ENCODE assay signal across 8 cellular contexts in the genomic region with DNA sequence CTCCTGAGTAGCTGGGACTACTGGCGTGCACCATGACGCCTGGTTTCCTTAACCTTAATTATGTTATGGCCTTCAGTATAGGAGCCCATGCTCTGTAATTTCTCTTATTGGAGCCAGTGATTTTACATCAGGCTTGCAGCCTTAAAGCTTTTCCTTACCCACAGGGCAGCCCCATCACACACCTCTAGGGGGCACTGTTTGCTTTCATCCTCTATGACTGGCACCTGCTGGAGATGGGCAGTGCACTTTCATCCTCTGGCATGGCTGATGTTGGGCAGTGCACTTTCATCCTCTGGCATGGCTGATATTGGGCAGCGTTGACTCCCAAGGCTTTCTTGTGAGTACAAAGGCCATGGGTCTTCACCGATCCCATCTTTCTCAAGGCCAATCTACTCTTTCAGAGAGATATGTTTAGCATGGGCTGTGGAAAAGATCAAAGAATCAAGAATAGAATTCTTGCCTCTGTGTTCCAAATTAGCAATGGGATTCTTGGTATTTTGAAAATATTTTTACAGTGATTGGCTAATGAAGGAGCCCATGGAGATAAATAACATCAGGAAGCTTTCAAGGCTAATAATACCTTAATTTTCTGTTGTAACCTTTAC.
DNase-seq lines count a peak whose midpoint lies in the region; ATAC-seq, FAIRE-seq and TF ChIP-seq lines count a peak whose summit lies in the region.

No MANE protein-coding gene starts in this region.

- H3K27me3 ChIP-seq in PC-9 (ENCODE audit: insufficient read depth, low read depth) (no peaks in the 10 kb centered on the region), astrocyte (ENCODE audit: insufficient read depth, low read length) (no peaks in the 10 kb centered on the region), liver (ENCODE audit: control insufficient read depth in 4 of 4, insufficient read depth in 4 of 4, low read length in 3 of 4) (no peaks in the 10 kb centered on the region), transverse colon (no peaks in the 10 kb centered on the region)

- in situ Hi-C loops in transverse colon (cut with MboI; ENCODE audit: low pct_ligation_motif_present in 1 of 4, low pct_unique_long_range_greater_than_20kb in 1 of 4, low sequenced_read_pairs in 3 of 4), result no loop called here

- no peak overlapping the region for H3K4me3 ChIP-seq in PC-9
- no peak overlapping the region for H3K4me3 ChIP-seq in astrocyte (ENCODE audit: insufficient read depth, low read depth, low read length)
- H3K4me3 ChIP-seq in liver (ENCODE audit: low read depth in 1 of 3, low read length in 3 of 3), result no peak overlapping the region
- H3K4me3 ChIP-seq in transverse colon, result no peak overlapping the region

- no peaks in the 10 kb centered on the region for H3K4me1 ChIP-seq in PC-9 (replicated peaks; ENCODE audit: insufficient read depth)
- H3K4me1 ChIP-seq in astrocyte (ENCODE audit: insufficient read depth, low read length), result no peaks in the 10 kb centered on the region
- H3K4me1 ChIP-seq in liver (ENCODE audit: control insufficient read depth in 4 of 4, insufficient read depth in 4 of 4, low read length in 3 of 4), result no peaks in the 10 kb centered on the region
- H3K4me1 ChIP-seq in transverse colon, result no peaks in the 10 kb centered on the region

- H3K36me3 ChIP-seq in PC-9 (ENCODE audit: low read depth) (no peaks in the 10 kb centered on the region), astrocyte (ENCODE audit: insufficient read depth, low read length) (no peaks in the 10 kb centered on the region), liver (ENCODE audit: control insufficient read depth in 4 of 4, insufficient read depth in 3 of 4, low read depth in 1 of 4, low read length in 3 of 4) (no peaks in the 10 kb centered on the region), transverse colon (no peaks in the 10 kb centered on the region)

- no peak for ATAC-seq in GM18498 (IDR thresholded peaks at IDR 0.05; ENCODE audit: unreplicated experiment)

- TF ChIP-seq EP300 in transverse colon (IDR thresholded peaks at IDR 0.05; ENCODE audit: low read depth), result no peak

- no peaks in the 10 kb centered on the region for H3F3A ChIP-seq in PC-9 (ENCODE audit: insufficient read depth, low read depth)

- H3K79me2 ChIP-seq in PC-9 (ENCODE audit: low read depth), result no peaks in the 10 kb centered on the region
- no peaks in the 10 kb centered on the region for H3K79me2 ChIP-seq in astrocyte (ENCODE audit: insufficient read depth, low read length)

- POLR2A ChIA-PET in PC-9 (lab: Charles Lee; ENCODE audit: unreplicated experiment), result no interaction called here

- peak; percentile 56 to 82 for TF ChIP-seq RAD21 in liver (IDR thresholded peaks at IDR 0.05)

- peaks cover 4% of the 10 kb centered on the region for H3K27me3 Mint-ChIP-seq in astrocyte (ENCODE audit: low read depth, unreplicated experiment)

- no TSS peak for BruUV-seq in PC-9 (replicated peaks; lab: Mats Ljungman, UMichigan)

- no peak for FAIRE-seq in astrocyte (lab: Jason Lieb, UNC)
- no peak for FAIRE-seq in HTR-8/SVneo (lab: Jason Lieb, UNC)

- intact Hi-C loops in PC-9 (cut with micrococcal nuclease; ENCODE audit: unreplicated experiment) (loop anchor here (1.0 kb wide), 1 partner anchor 259 kb away; no protein-coding TSS in a partner anchor), transverse colon (cut with DNase I; ENCODE audit: low total_unique reads) (no loop called here)

- H3K27ac Mint-ChIP-seq in astrocyte (ENCODE audit: unreplicated experiment), result no peak overlapping the region

- peak; percentile 86 for TF ChIP-seq CTCF in PC-9 (conservative IDR thresholded peaks at IDR 0.05)
- TF ChIP-seq CTCF in astrocyte (IDR thresholded peaks at IDR 0.05; ENCODE audit: insufficient read depth, low read depth, low read length), result peak; percentile 29
- TF ChIP-seq CTCF in liver (IDR thresholded peaks at IDR 0.05; ENCODE audit: low read depth, low read length, missing input control), result peak; percentile 39
- TF ChIP-seq CTCF in transverse colon (IDR thresholded peaks at IDR 0.05), result peak in 4 of 5 experiments; percentile 14 to 36 (median 27)

- H4K20me1 ChIP-seq in PC-9 (ENCODE audit: insufficient read depth) (no peaks in the 10 kb centered on the region), astrocyte (ENCODE audit: insufficient read depth, low read length) (no peaks in the 10 kb centered on the region)

- H3K4me3 Mint-ChIP-seq in astrocyte (ENCODE audit: unreplicated experiment), result no peak overlapping the region

- CTCF ChIA-PET in PC-9 (lab: Charles Lee), result interaction anchor here (0.6 kb wide), 2 partner anchors 201 to 514 kb away, joined by 3 to 7 read pairs; no protein-coding TSS in a partner anchor

- no peaks in the 10 kb centered on the region for H3K9me3 Mint-ChIP-seq in astrocyte (ENCODE audit: unreplicated experiment)

- H3K4me2 ChIP-seq in PC-9 (no peak overlapping the region), astrocyte (ENCODE audit: low read length) (no peak overlapping the region)

- no peaks in the 10 kb centered on the region for H3K9me3 ChIP-seq in PC-9 (ENCODE audit: insufficient read depth, low read depth)
- no peaks in the 10 kb centered on the region for H3K9me3 ChIP-seq in astrocyte (ENCODE audit: insufficient read depth, low read depth, low read length)
- H3K9me3 ChIP-seq in liver (ENCODE audit: control insufficient read depth in 4 of 4, low read length in 3 of 4), result no peaks in the 10 kb centered on the region
- no peaks in the 10 kb centered on the region for H3K9me3 ChIP-seq in transverse colon

- no peak overlapping the region for H2AFZ ChIP-seq in PC-9
- no peak overlapping the region for H2AFZ ChIP-seq in astrocyte (ENCODE audit: low read depth, low read length)

- H3K9me2 ChIP-seq in PC-9 (ENCODE audit: insufficient read depth), result no peaks in the 10 kb centered on the region

- H3K27ac ChIP-seq in PC-9 (no peak overlapping the region), astrocyte (ENCODE audit: low read depth, low read length) (no peak overlapping the region), liver (ENCODE audit: low read depth in 1 of 2, low read length in 2 of 2) (no peak overlapping the region), transverse colon (no peak overlapping the region)

- H3K4me1 Mint-ChIP-seq in astrocyte (ENCODE audit: low read depth, unreplicated experiment), result peaks cover 12% of the 10 kb centered on the region

- TF ChIP-seq POLR2A in transverse colon (IDR thresholded peaks at IDR 0.05), result no peak

- WGBS in liver, result 78% methylated on average over 4 of the region's 4 CpGs
- WGBS in transverse colon (ENCODE audit: low coverage in 1 of 2), 2 donors, result 54 to 71% methylated on average over 2 to 4 of the region's 4 CpGs

- no peak overlapping the region for H3K9ac ChIP-seq in astrocyte (ENCODE audit: low read length)
- H3K9ac ChIP-seq in liver (ENCODE audit: low read depth in 1 of 2, low read length in 2 of 2), result no peak overlapping the region

- no peaks in the 10 kb centered on the region for H3K36me3 Mint-ChIP-seq in astrocyte (ENCODE audit: low read depth, unreplicated experiment)

- DNase-seq in CMK (ENCODE audit: low read depth), result peak; percentile 30
- peak; percentile 19 for DNase-seq in HK-2 (ENCODE audit: unreplicated experiment)
- DNase-seq in PC-9, result peak; percentile 34 to 35
- DNase-seq in astrocyte (ENCODE audit: low read depth), result no peak
- peak; percentile 21 for DNase-seq in transverse colon
- no peak for DNase-seq in HTR-8/SVneo (ENCODE audit: insufficient read length, low spot score)

TF ChIP-seq in liver, 16 proteins besides CTCF, POLR2A, EP300 and RAD21 (continues in another document):
- TF ChIP-seq, protein P1, sequence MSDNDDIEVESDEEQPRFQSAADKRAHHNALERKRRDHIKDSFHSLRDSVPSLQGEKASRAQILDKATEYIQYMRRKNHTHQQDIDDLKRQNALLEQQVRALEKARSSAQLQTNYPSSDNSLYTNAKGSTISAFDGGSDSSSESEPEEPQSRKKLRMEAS (IDR thresholded peaks at IDR 0.05), result no peak
- TF ChIP-seq JUND (IDR thresholded peaks at IDR 0.05) (no peak), EGR1 (IDR thresholded peaks at IDR 0.05; ENCODE audit: low read depth in 2 of 2) (no peak), RXRA (IDR thresholded peaks at IDR 0.05) (no peak), FOXA2 (IDR thresholded peaks at IDR 0.05) (no peak), NR2F2 (IDR thresholded peaks at IDR 0.05) (no peak), SP1 (IDR thresholded peaks at IDR 0.05) (no peak), HNF4A (conservative IDR thresholded peaks at IDR 0.05) (no peak), GABPA (IDR thresholded peaks at IDR 0.05 in 1 of 2, conservative IDR thresholded peaks at IDR 0.05 in 1 of 2) (no peak), TAF1 (conservative IDR thresholded peaks at IDR 0.05) (no peak)
- TF ChIP-seq, protein P2, sequence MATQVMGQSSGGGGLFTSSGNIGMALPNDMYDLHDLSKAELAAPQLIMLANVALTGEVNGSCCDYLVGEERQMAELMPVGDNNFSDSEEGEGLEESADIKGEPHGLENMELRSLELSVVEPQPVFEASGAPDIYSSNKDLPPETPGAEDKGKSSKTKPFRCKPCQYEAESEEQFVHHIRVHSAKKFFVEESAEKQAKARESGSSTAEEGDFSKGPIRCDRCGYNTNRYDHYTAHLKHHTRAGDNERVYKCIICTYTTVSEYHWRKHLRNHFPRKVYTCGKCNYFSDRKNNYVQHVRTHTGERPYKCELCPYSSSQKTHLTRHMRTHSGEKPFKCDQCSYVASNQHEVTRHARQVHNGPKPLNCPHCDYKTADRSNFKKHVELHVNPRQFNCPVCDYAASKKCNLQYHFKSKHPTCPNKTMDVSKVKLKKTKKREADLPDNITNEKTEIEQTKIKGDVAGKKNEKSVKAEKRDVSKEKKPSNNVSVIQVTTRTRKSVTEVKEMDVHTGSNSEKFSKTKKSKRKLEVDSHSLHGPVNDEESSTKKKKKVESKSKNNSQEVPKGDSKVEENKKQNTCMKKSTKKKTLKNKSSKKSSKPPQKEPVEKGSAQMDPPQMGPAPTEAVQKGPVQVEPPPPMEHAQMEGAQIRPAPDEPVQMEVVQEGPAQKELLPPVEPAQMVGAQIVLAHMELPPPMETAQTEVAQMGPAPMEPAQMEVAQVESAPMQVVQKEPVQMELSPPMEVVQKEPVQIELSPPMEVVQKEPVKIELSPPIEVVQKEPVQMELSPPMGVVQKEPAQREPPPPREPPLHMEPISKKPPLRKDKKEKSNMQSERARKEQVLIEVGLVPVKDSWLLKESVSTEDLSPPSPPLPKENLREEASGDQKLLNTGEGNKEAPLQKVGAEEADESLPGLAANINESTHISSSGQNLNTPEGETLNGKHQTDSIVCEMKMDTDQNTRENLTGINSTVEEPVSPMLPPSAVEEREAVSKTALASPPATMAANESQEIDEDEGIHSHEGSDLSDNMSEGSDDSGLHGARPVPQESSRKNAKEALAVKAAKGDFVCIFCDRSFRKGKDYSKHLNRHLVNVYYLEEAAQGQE (IDR thresholded peaks at IDR 0.05), result no peak
- TF ChIP-seq, protein P3, sequence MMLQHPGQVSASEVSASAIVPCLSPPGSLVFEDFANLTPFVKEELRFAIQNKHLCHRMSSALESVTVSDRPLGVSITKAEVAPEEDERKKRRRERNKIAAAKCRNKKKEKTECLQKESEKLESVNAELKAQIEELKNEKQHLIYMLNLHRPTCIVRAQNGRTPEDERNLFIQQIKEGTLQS (IDR thresholded peaks at IDR 0.05), result no peak

Comparison
In these comparisons a context has a peak if more than half of its experiments do, and no peak if none do; other contexts are left out.
1. DNase-seq: peak in CMK (single experiment), HK-2 (single experiment), PC-9 (2 of 2) and transverse colon (single experiment); none in astrocyte (single experiment) and HTR-8/SVneo (single experiment).
2. CTCF ChIP-seq: peak in every context shown above with its lines; median percentile 86 in PC-9; 39 in liver; 29 in astrocyte; 27 in transverse colon.